ENCODE assay signal across 7 cellular contexts in genomic region chr12:107318804-107319535, GRCh38.
A peak's percentile ranks its signal among the peaks of the same experiment; 100 is the strongest.
DNase-seq lines count a peak whose midpoint lies in the region; ATAC-seq and TF ChIP-seq lines count a peak whose summit lies in the region.

No MANE protein-coding gene starts in this region.

- H3K9me3 ChIP-seq in iPS-20b (ENCODE audit: insufficient read depth, low read depth, low read length) (no peaks in the 10 kb centered on the region), spleen (no peaks in the 10 kb centered on the region)

- H3K36me3 ChIP-seq in iPS-20b (ENCODE audit: insufficient read depth, low read depth, low read length) (no peaks in the 10 kb centered on the region), spleen (no peaks in the 10 kb centered on the region)

- peak overlapping the region; percentile 64; the same call in 1 of the 2 replicates for H3K9ac ChIP-seq in iPS-20b (ENCODE audit: low read depth, low read length)

- H3K4me1 ChIP-seq in iPS-20b (ENCODE audit: insufficient read depth, low read length) = peaks cover 8% of the 10 kb centered on the region; the same call in 1 of the 2 replicates
- H3K4me1 ChIP-seq in spleen = peaks cover 18 to 59% (median 44%) of the 10 kb centered on the region in 6 donors

- intact Hi-C loops in spleen (cut with DNase I; ENCODE audit: low total_unique reads) = no loop called here

- WGBS in spleen, 5 donors = 0 to 3% (median 1%) methylated on average over 9 to 73 of the region's 73 CpGs

- ATAC-seq in GM19035 (IDR thresholded peaks at IDR 0.05; ENCODE audit: unreplicated experiment) (peak; percentile 9), HG03439 (IDR thresholded peaks at IDR 0.05; ENCODE audit: unreplicated experiment) (no peak), HG03025 (IDR thresholded peaks at IDR 0.05; ENCODE audit: low FRiP score, unreplicated experiment) (no peak)

- peaks cover 83% of the 10 kb centered on the region for H3K27me3 ChIP-seq in iPS-20b (ENCODE audit: insufficient read depth, low read length)
- H3K27me3 ChIP-seq in spleen (replicated peaks in 1 of 7) = peaks cover 0 to 86% (median 44%) of the 10 kb centered on the region in 7 donors

- TF ChIP-seq CTCF in spleen (IDR thresholded peaks at IDR 0.05 in 8 of 11, conservative IDR thresholded peaks at IDR 0.05 in 3 of 11) = no peak

- TF ChIP-seq POLR2A in spleen (IDR thresholded peaks at IDR 0.05) = no peak

- DNase-seq in NCI-H748 treated with DMSO at 0.1 percent for 48 hours (lab: John Stamatoyannopoulos, UW) (peak; percentile 51), astrocyte of the hippocampus (ENCODE audit: low read depth, low spot score) (peak; percentile 80), spleen (peak; percentile 74)

- peak overlapping the region; percentile 81 for H3K4me3 ChIP-seq in iPS-20b (ENCODE audit: low read length)
- peak overlapping the region; percentile 5 to 73 (median 48) for H3K4me3 ChIP-seq in spleen

- no peak overlapping the region for H3K27ac ChIP-seq in iPS-20b (ENCODE audit: low read length)
- H3K27ac ChIP-seq in spleen = peak overlapping the region in 2 of 8 donors; percentile 63 to 69
